ENCODE assay signal across 2 cellular contexts in the genomic region with DNA sequence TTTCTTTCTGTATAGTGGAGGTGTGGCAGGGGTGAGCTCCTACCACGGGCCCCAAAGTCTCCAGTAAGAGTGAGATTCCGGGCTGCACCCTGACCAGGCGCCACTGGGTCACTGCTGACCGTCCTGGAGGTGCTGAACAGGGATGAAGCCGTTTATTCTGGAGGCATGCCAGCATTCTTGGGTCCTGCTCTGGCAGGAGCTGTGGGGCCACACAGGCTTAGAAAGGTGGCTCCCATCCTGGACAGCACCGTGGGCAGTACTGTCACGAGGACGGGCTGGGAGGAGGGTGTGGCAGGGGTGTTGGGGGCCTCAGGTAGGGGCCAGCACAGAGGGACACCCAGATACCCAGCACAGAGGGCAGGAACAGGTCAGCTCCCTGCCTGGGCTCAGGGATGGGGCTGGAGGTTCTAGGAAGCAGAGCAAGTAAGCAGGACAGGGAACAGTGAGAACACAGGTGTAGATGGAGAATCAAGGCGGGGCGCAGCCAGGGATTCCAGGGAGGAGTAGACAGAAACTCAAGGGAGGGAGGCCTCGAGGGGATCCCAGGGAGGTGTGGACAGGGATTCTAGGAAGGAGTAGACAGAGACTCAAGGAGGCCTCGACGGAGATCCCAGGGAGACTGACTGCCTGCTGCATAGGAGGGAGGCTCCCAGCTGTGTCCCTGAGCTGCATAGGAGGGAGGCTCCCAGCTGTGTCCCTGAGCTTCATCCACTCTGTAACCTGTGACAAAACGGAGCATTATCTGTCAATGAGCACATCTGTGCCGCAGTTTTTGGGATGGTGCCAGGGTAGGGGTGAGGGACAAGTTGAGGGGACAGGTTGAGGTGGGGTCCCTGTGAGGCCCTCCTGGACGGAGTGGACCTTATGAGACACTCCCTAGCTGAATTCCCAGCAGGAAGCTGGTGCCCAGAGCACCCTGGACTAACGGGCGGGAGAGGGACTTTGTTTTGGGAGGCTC.
TF ChIP-seq lines count a peak whose summit lies in the region.

No MANE protein-coding gene starts in this region.

TF ChIP-seq in Ishikawa, 13 proteins besides CTCF, POLR2A, EP300 and RAD21 (continued from another document):
- TF ChIP-seq, protein P1, sequence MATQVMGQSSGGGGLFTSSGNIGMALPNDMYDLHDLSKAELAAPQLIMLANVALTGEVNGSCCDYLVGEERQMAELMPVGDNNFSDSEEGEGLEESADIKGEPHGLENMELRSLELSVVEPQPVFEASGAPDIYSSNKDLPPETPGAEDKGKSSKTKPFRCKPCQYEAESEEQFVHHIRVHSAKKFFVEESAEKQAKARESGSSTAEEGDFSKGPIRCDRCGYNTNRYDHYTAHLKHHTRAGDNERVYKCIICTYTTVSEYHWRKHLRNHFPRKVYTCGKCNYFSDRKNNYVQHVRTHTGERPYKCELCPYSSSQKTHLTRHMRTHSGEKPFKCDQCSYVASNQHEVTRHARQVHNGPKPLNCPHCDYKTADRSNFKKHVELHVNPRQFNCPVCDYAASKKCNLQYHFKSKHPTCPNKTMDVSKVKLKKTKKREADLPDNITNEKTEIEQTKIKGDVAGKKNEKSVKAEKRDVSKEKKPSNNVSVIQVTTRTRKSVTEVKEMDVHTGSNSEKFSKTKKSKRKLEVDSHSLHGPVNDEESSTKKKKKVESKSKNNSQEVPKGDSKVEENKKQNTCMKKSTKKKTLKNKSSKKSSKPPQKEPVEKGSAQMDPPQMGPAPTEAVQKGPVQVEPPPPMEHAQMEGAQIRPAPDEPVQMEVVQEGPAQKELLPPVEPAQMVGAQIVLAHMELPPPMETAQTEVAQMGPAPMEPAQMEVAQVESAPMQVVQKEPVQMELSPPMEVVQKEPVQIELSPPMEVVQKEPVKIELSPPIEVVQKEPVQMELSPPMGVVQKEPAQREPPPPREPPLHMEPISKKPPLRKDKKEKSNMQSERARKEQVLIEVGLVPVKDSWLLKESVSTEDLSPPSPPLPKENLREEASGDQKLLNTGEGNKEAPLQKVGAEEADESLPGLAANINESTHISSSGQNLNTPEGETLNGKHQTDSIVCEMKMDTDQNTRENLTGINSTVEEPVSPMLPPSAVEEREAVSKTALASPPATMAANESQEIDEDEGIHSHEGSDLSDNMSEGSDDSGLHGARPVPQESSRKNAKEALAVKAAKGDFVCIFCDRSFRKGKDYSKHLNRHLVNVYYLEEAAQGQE (IDR thresholded peaks at IDR 0.05; ENCODE audit: low read depth): peak; percentile 78
- TF ChIP-seq ZBTB7A (IDR thresholded peaks at IDR 0.05; ENCODE audit: low read depth) (no peak), CREB1 (IDR thresholded peaks at IDR 0.05; ENCODE audit: low read depth) (no peak), TCF12 (IDR thresholded peaks at IDR 0.05; ENCODE audit: low read depth) (no peak), NFIC (IDR thresholded peaks at IDR 0.05) (peak; percentile 78), CEBPB (IDR thresholded peaks at IDR 0.05) (no peak), TAF1 (IDR thresholded peaks at IDR 0.05; ENCODE audit: low read depth) (0 out of 2 replicates have a peak, but pooled peaks have one; percentile 25), FOXM1 (IDR thresholded peaks at IDR 0.05; ENCODE audit: borderline replicate concordance, low read depth) (no peak)
- TF ChIP-seq, protein P2, sequence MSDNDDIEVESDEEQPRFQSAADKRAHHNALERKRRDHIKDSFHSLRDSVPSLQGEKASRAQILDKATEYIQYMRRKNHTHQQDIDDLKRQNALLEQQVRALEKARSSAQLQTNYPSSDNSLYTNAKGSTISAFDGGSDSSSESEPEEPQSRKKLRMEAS (IDR thresholded peaks at IDR 0.05): no peak; the same call in 1 of the 2 replicates
- TF ChIP-seq, protein P3, sequence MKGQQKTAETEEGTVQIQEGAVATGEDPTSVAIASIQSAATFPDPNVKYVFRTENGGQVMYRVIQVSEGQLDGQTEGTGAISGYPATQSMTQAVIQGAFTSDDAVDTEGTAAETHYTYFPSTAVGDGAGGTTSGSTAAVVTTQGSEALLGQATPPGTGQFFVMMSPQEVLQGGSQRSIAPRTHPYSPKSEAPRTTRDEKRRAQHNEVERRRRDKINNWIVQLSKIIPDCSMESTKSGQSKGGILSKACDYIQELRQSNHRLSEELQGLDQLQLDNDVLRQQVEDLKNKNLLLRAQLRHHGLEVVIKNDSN (IDR thresholded peaks at IDR 0.05): 0 out of 2 replicates have a peak, but pooled peaks have one; percentile 12
TF ChIP-seq in Ishikawa: peak in this region for 6.

TF ChIP-seq in WTC11, 78 proteins besides CTCF, POLR2A, EP300 and RAD21 (continued from another document):
- TF ChIP-seq, protein P4, sequence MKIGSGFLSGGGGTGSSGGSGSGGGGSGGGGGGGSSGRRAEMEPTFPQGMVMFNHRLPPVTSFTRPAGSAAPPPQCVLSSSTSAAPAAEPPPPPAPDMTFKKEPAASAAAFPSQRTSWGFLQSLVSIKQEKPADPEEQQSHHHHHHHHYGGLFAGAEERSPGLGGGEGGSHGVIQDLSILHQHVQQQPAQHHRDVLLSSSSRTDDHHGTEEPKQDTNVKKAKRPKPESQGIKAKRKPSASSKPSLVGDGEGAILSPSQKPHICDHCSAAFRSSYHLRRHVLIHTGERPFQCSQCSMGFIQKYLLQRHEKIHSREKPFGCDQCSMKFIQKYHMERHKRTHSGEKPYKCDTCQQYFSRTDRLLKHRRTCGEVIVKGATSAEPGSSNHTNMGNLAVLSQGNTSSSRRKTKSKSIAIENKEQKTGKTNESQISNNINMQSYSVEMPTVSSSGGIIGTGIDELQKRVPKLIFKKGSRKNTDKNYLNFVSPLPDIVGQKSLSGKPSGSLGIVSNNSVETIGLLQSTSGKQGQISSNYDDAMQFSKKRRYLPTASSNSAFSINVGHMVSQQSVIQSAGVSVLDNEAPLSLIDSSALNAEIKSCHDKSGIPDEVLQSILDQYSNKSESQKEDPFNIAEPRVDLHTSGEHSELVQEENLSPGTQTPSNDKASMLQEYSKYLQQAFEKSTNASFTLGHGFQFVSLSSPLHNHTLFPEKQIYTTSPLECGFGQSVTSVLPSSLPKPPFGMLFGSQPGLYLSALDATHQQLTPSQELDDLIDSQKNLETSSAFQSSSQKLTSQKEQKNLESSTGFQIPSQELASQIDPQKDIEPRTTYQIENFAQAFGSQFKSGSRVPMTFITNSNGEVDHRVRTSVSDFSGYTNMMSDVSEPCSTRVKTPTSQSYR (CRISPR knock-in tag; IDR thresholded peaks at IDR 0.05): no peak
- TF ChIP-seq NR3C1 (CRISPR knock-in tag; conservative IDR thresholded peaks at IDR 0.05; ENCODE audit: low read depth) (0 out of 2 replicates have a peak, but pooled peaks have one; percentile 38), RELA (CRISPR knock-in tag; IDR thresholded peaks at IDR 0.05; ENCODE audit: borderline replicate concordance) (no peak), EMX1 (CRISPR knock-in tag; IDR thresholded peaks at IDR 0.05) (no peak)
- TF ChIP-seq, protein P5, sequence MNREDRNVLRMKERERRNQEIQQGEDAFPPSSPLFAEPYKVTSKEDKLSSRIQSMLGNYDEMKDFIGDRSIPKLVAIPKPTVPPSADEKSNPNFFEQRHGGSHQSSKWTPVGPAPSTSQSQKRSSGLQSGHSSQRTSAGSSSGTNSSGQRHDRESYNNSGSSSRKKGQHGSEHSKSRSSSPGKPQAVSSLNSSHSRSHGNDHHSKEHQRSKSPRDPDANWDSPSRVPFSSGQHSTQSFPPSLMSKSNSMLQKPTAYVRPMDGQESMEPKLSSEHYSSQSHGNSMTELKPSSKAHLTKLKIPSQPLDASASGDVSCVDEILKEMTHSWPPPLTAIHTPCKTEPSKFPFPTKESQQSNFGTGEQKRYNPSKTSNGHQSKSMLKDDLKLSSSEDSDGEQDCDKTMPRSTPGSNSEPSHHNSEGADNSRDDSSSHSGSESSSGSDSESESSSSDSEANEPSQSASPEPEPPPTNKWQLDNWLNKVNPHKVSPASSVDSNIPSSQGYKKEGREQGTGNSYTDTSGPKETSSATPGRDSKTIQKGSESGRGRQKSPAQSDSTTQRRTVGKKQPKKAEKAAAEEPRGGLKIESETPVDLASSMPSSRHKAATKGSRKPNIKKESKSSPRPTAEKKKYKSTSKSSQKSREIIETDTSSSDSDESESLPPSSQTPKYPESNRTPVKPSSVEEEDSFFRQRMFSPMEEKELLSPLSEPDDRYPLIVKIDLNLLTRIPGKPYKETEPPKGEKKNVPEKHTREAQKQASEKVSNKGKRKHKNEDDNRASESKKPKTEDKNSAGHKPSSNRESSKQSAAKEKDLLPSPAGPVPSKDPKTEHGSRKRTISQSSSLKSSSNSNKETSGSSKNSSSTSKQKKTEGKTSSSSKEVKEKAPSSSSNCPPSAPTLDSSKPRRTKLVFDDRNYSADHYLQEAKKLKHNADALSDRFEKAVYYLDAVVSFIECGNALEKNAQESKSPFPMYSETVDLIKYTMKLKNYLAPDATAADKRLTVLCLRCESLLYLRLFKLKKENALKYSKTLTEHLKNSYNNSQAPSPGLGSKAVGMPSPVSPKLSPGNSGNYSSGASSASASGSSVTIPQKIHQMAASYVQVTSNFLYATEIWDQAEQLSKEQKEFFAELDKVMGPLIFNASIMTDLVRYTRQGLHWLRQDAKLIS (CRISPR knock-in tag; IDR thresholded peaks at IDR 0.05; ENCODE audit: borderline replicate concordance): no peak
- TF ChIP-seq, protein P6, sequence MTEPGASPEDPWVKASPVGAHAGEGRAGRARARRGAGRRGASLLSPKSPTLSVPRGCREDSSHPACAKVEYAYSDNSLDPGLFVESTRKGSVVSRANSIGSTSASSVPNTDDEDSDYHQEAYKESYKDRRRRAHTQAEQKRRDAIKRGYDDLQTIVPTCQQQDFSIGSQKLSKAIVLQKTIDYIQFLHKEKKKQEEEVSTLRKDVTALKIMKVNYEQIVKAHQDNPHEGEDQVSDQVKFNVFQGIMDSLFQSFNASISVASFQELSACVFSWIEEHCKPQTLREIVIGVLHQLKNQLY (CRISPR knock-in tag; IDR thresholded peaks at IDR 0.05): no peak
